In genomic region chr5:167232675-167233074, GRCh38 we compare ENCODE assay signal across 18 cellular contexts.
"Had no signal": no experiment of that assay in that cellular context is flagged by ENCODE, and none has a peak within 500 bp of the region (broad histone marks: within the 10 kb centered on the region; RNA-seq: fewer than 3 reads in every experiment).

No MANE protein-coding gene starts in this region.

- H3K4me1 ChIP-seq: adrenal gland, colonic mucosa, esophagus squamous epithelium, gastroesophageal sphincter had no signal

- DNase-seq: activated CD4-positive, alpha-beta memory T cell treated with anti-CD3 and anti-CD28 coated beads for 36 hours; activated CD8-positive, alpha-beta memory T cell treated with anti-CD3 and anti-CD28 coated beads, Interleukin-2, amount 10 ng/mL, durations not matched to agents 7 days and 5 days; activated naive CD4-positive, alpha-beta T cell treated with anti-CD3 and anti-CD28 coated beads, Interleukin-2, amount 50 U/mL, for 16 hours; activated T-cell treated with anti-CD3 and anti-CD28 coated beads, Interleukin-2, amount 50 U/mL, for 1 hour; adrenal gland; colonic mucosa; effector CD4-positive, alpha-beta T cell; esophagus squamous epithelium; islet precursor cell; mucosa of descending colon; naive thymus-derived CD4-positive, alpha-beta T cell; retina; stimulated activated CD4-positive, alpha-beta T cell treated with anti-CD3 and anti-CD28 coated beads, Interleukin-2, amount 100 ng/mL, for 48 hours; stimulated activated naive B cell treated with anti-CD40 and anti-IgM and Interleukin-4, amounts not matched to agents 10 μg/mL and 1 μg/mL and 100 μg/mL, for 72 hours; tibial artery had no signal

- H3K27ac ChIP-seq: adrenal gland, cardiac muscle cell, colonic mucosa, esophagus squamous epithelium, gastroesophageal sphincter, tibial artery, VCaP had no signal

- ATAC-seq: activated CD8-positive, alpha-beta memory T cell treated with anti-CD3 and anti-CD28 coated beads, Interleukin-2, amount 10 ng/mL, durations not matched to agents 7 days and 5 days; gastroesophageal sphincter; mucosa of descending colon; naive thymus-derived CD4-positive, alpha-beta T cell; stimulated activated naive B cell treated with anti-CD40 and anti-IgM and Interleukin-4, amounts not matched to agents 10 μg/mL and 1 μg/mL and 100 μg/mL, for 72 hours had no signal

- H3K36me3 ChIP-seq: adrenal gland, cardiac muscle cell, colonic mucosa, esophagus squamous epithelium, gastroesophageal sphincter, tibial artery had no signal

- H3K4me3 ChIP-seq: adrenal gland, cardiac muscle cell, colonic mucosa, esophagus squamous epithelium, gastroesophageal sphincter, mucosa of descending colon, tibial artery had no signal

- H3K27me3 ChIP-seq: adrenal gland, cardiac muscle cell, colonic mucosa, esophagus squamous epithelium, gastroesophageal sphincter, tibial artery had no signal

- H3K9me3 ChIP-seq: adrenal gland, colonic mucosa had no signal
